8 cellular contexts compared by ENCODE assay signal in genomic region chr15:64163662-64164362, GRCh38. TPM values are rescaled to one million over a fixed set of nuclear protein-coding genes. Genes with fewer than 3 reads are reported as not detected.
DNase-seq lines count a peak whose midpoint lies in the region; ATAC-seq, FAIRE-seq and TF ChIP-seq lines count a peak whose summit lies in the region.

No MANE protein-coding gene starts in this region.

- no peak overlapping the region for H2BK15ac ChIP-seq in H1 (ENCODE audit: low read length)

- no peak for TF ChIP-seq EP300 in H1 (IDR thresholded peaks at IDR 0.05; ENCODE audit: borderline replicate concordance in 1 of 2, low read depth in 2 of 2, low read length in 2 of 2)

- H4K8ac ChIP-seq in H1 (ENCODE audit: extremely low read depth, insufficient read depth, low read length) = no peak overlapping the region

- no peak overlapping the region for H2BK120ac ChIP-seq in H1 (replicated peaks; ENCODE audit: low read depth, low read length)

- H3K23me2 ChIP-seq in H1 (ENCODE audit: low read depth, low read length) = peaks cover 3% of the 10 kb centered on the region; the same call in 1 of the 2 replicates

- no peak overlapping the region for H3K18ac ChIP-seq in H1 (ENCODE audit: extremely low read depth, low read length)

- no peaks in the 10 kb centered on the region for H3K9me2 ChIP-seq in PC-9 (ENCODE audit: insufficient read depth)

- peak overlapping the region; percentile 88 to 97 (median 92) for H3K4me3 Mint-ChIP-seq in CD4-positive, CD25-positive, alpha-beta regulatory T cell
- H3K4me3 Mint-ChIP-seq in naive thymus-derived CD4-positive, alpha-beta T cell = peak overlapping the region; percentile 80 to 97 (median 90)

- H3K79me2 ChIP-seq in PC-9 (ENCODE audit: low read depth) (peaks cover 35% of the 10 kb centered on the region), H1 (ENCODE audit: control insufficient read depth in 1 of 2, insufficient read depth in 2 of 2, low read length in 2 of 2) (peaks cover 0 to 9% of the 10 kb centered on the region in 2 experiments; a peak in 2 of 4 replicates)

- H3K36me3 Mint-ChIP-seq in CD4-positive, CD25-positive, alpha-beta regulatory T cell = peaks cover 16% of the 10 kb centered on the region
- peaks cover 9 to 20% (median 14%) of the 10 kb centered on the region in 5 donors for H3K36me3 Mint-ChIP-seq in naive thymus-derived CD4-positive, alpha-beta T cell

- peaks cover 6% of the 10 kb centered on the region for H3K27me3 Mint-ChIP-seq in CD4-positive, CD25-positive, alpha-beta regulatory T cell
- H3K27me3 Mint-ChIP-seq in naive thymus-derived CD4-positive, alpha-beta T cell = peaks cover 0 to 2% (median 0%) of the 10 kb centered on the region in 5 donors

- FAIRE-seq in H1 (lab: Jason Lieb, UNC) = no peak

- no peaks in the 10 kb centered on the region for H3K79me1 ChIP-seq in H1 (ENCODE audit: low read depth, low read length)

- no peak for DNase-seq in CD4-positive, CD25-positive, alpha-beta regulatory T cell
- DNase-seq in HCEC 1CT (peak; percentile 17), PC-9 (no peak), H1 (ENCODE audit: low read depth in 1 of 2, low spot score in 2 of 2) (no peak), NCI-H1436 (lab: John Stamatoyannopoulos, UW) (no peak)
- no peak for DNase-seq in naive thymus-derived CD4-positive, alpha-beta T cell
- DNase-seq in stimulated activated CD4-positive, alpha-beta T cell treated with anti-CD3 and anti-CD28 coated beads, Interleukin-4, amount 100 ng/mL, for 4 hours = no peak

- peaks cover 0 to 39% (median 26%) of the 10 kb centered on the region in 4 donors for H3K4me1 Mint-ChIP-seq in CD4-positive, CD25-positive, alpha-beta regulatory T cell
- H3K4me1 Mint-ChIP-seq in naive thymus-derived CD4-positive, alpha-beta T cell = peaks cover 22 to 45% (median 39%) of the 10 kb centered on the region in 7 donors

- no peak for TF ChIP-seq RAD21 in H1 (IDR thresholded peaks at IDR 0.05 in 1 of 2, conservative IDR thresholded peaks at IDR 0.05 in 1 of 2; ENCODE audit: low read depth in 2 of 2, low read length in 2 of 2)

- no peak overlapping the region for H2BK20ac ChIP-seq in H1 (ENCODE audit: low read length)

- no peak overlapping the region for H3K14ac ChIP-seq in H1 (ENCODE audit: insufficient read length)

- H4K91ac ChIP-seq in H1 (replicated peaks; ENCODE audit: insufficient read length, low read length) = no peak overlapping the region

- peak overlapping the region; percentile 73 for H3K4me3 ChIP-seq in CD4-positive, CD25-positive, alpha-beta regulatory T cell (ENCODE audit: low read depth, low read length)
- H3K4me3 ChIP-seq in PC-9 (peak overlapping the region; percentile 45; the same call in 1 of the 2 replicates), H1 (ENCODE audit: extremely low read depth in 1 of 4, insufficient read depth in 2 of 4, low read depth in 3 of 4, low read length in 4 of 4) (peak overlapping the region; percentile 19 to 88 (median 38); a peak in 5 of 8 replicates)
- H3K4me3 ChIP-seq in naive thymus-derived CD4-positive, alpha-beta T cell (ENCODE audit: low read length) = peak overlapping the region; percentile 74

- no peak overlapping the region for H3K4ac ChIP-seq in H1 (replicated peaks; ENCODE audit: insufficient read length, low read depth, low read length)

- no peak overlapping the region for H3K23ac ChIP-seq in H1 (ENCODE audit: insufficient read length)

- H3K9ac ChIP-seq in H1 (replicated peaks in 1 of 4; ENCODE audit: extremely low read depth in 1 of 4, low read depth in 3 of 4, low read length in 3 of 4) = no peak overlapping the region

- H3K36me3 ChIP-seq in CD4-positive, CD25-positive, alpha-beta regulatory T cell (ENCODE audit: control insufficient read depth, insufficient read depth, low read length) = peaks cover 17% of the 10 kb centered on the region
- H3K36me3 ChIP-seq in PC-9 (ENCODE audit: low read depth) (peaks cover 18% of the 10 kb centered on the region), H1 (ENCODE audit: control insufficient read depth in 2 of 4, insufficient read depth in 4 of 4, low read length in 3 of 4) (peaks cover 11 to 20% (median 16%) of the 10 kb centered on the region in 4 experiments)
- peaks cover 8 to 19% (median 10%) of the 10 kb centered on the region in 3 experiments for H3K36me3 ChIP-seq in naive thymus-derived CD4-positive, alpha-beta T cell (ENCODE audit: control insufficient read depth in 2 of 3, insufficient read depth in 3 of 3, low read length in 3 of 3)

- peaks cover 44% of the 10 kb centered on the region for H3K4me1 ChIP-seq in CD4-positive, CD25-positive, alpha-beta regulatory T cell (ENCODE audit: control insufficient read depth, insufficient read depth, low read length, poor library complexity, severe bottlenecking)
- H3K4me1 ChIP-seq in PC-9 (replicated peaks; ENCODE audit: insufficient read depth) (no peaks in the 10 kb centered on the region; the same call in none of the 2 replicates), H1 (replicated peaks in 1 of 4; ENCODE audit: control insufficient read depth in 3 of 4, insufficient read depth in 4 of 4, low read length in 3 of 4) (peaks cover 0 to 13% (median 5%) of the 10 kb centered on the region in 4 experiments)
- H3K4me1 ChIP-seq in naive thymus-derived CD4-positive, alpha-beta T cell (ENCODE audit: control insufficient read depth in 2 of 2, insufficient read depth in 2 of 2, low read length in 2 of 2) = peaks cover 17 to 26% of the 10 kb centered on the region in 2 donors

- no peaks in the 10 kb centered on the region for H3K27me3 ChIP-seq in CD4-positive, CD25-positive, alpha-beta regulatory T cell (ENCODE audit: control insufficient read depth, insufficient read depth, low read length)
- H3K27me3 ChIP-seq in PC-9 (ENCODE audit: insufficient read depth, low read depth) (no peaks in the 10 kb centered on the region), H1 (replicated peaks in 1 of 4; ENCODE audit: control insufficient read depth in 3 of 4, extremely low read depth in 1 of 4, insufficient read depth in 3 of 4, low read length in 3 of 4) (no peaks in the 10 kb centered on the region)
- H3K27me3 ChIP-seq in naive thymus-derived CD4-positive, alpha-beta T cell (ENCODE audit: control insufficient read depth in 2 of 2, insufficient read depth in 2 of 2, low read length in 2 of 2) = no peaks in the 10 kb centered on the region

- TF ChIP-seq POLR2A in H1 (IDR thresholded peaks at IDR 0.05; ENCODE audit: control extremely low read depth in 1 of 2, low read depth in 2 of 2, low read length in 2 of 2) = no peak

- WGBS in H1 (ENCODE audit: extremely low coverage in 1 of 2, insufficient coverage in 1 of 2, insufficient read length in 1 of 2, insufficient replicate concordance in 2 of 2, low coverage in 1 of 2, low lambda C conversion rate in 2 of 2, missing lambda C conversion rate in 1 of 2), 2 experiments = 72% methylated on average over 14 of the region's 14 CpGs; no CpG with 5 or more reads in 1 of the 2 experiments

- H3K56ac ChIP-seq in H1 (replicated peaks; ENCODE audit: insufficient read length, low read depth, low read length) = no peak overlapping the region

- H2AFZ ChIP-seq in PC-9 = peak overlapping the region; percentile 59; the same call in 1 of the 2 replicates
- H2AFZ ChIP-seq in H1 (ENCODE audit: low read length) = peak overlapping the region; percentile 96

- no peak for ATAC-seq in CD4-positive, CD25-positive, alpha-beta regulatory T cell (ENCODE audit: low read depth in 2 of 2)
- no peak for ATAC-seq in naive thymus-derived CD4-positive, alpha-beta T cell
- ATAC-seq in HG02973 (IDR thresholded peaks at IDR 0.05; ENCODE audit: unreplicated experiment) = no peak

- no peak overlapping the region for H2AK5ac ChIP-seq in H1 (ENCODE audit: low read depth, low read length)

- no peak overlapping the region for H2BK5ac ChIP-seq in H1 (ENCODE audit: low read depth, low read length)

- no peaks in the 10 kb centered on the region for H3K9me3 Mint-ChIP-seq in CD4-positive, CD25-positive, alpha-beta regulatory T cell
- no peaks in the 10 kb centered on the region for H3K9me3 Mint-ChIP-seq in naive thymus-derived CD4-positive, alpha-beta T cell

- H3K27ac ChIP-seq in CD4-positive, CD25-positive, alpha-beta regulatory T cell (ENCODE audit: insufficient read depth, low read length, poor library complexity, severe bottlenecking) = peak overlapping the region; percentile 84
- H3K27ac ChIP-seq in PC-9 (peak overlapping the region; percentile 33), H1 (ENCODE audit: low read depth, low read length) (no peak overlapping the region)
- H3K27ac ChIP-seq in naive thymus-derived CD4-positive, alpha-beta T cell (ENCODE audit: low read depth, low read length) = peak overlapping the region; percentile 97

- H4K20me1 ChIP-seq in PC-9 (ENCODE audit: insufficient read depth) (peaks cover 18% of the 10 kb centered on the region), H1 (replicated peaks in 1 of 2; ENCODE audit: control insufficient read depth in 1 of 2, insufficient read depth in 2 of 2, low read length in 2 of 2) (peaks cover 0 to 7% of the 10 kb centered on the region in 2 experiments)

- peak overlapping the region; percentile 94 to 95 (median 94) for H3K27ac Mint-ChIP-seq in CD4-positive, CD25-positive, alpha-beta regulatory T cell
- peak overlapping the region; percentile 83 to 96 (median 93) for H3K27ac Mint-ChIP-seq in naive thymus-derived CD4-positive, alpha-beta T cell

- H3F3A ChIP-seq in PC-9 (ENCODE audit: insufficient read depth, low read depth) = peaks cover 25% of the 10 kb centered on the region; the same call in 1 of the 2 replicates

- intact Hi-C loops in PC-9 (cut with micrococcal nuclease; ENCODE audit: unreplicated experiment) = loop anchor here (1.0 to 5.0 kb wide), 3 partner anchors 192 to 518 kb away; partner anchors contain the start of genes CSNK1G1 and TRIP4
- intact Hi-C loops in naive thymus-derived CD4-positive, alpha-beta T cell (cut with micrococcal nuclease) = loop anchor here (1.0 to 10.0 kb wide), 19 partner anchors 11 to 1703 kb away; partner anchors contain the start of genes CSNK1G1 (in 2 of the 2), RNU5A-1 (in 2 of the 2), TRIP4 (in 2 of the 2) and USP3 (in 2 of the 2)

- CTCF ChIA-PET in PC-9 (lab: Charles Lee) (interaction anchor here (0.5 to 0.7 kb wide), 6 partner anchors 8 to 1354 kb away, joined by 3 to 7 read pairs (median 4); no protein-coding TSS in a partner anchor), H1 (lab: Charles Lee; ENCODE audit: partially characterized antibody) (interaction anchor here (0.6 to 3.3 kb wide), 11 partner anchors 8 to 884 kb away, joined by 3 to 23 read pairs (median 3); partner anchors contain the start of genes SNX22 and TRIP4)
- CTCF ChIA-PET in naive thymus-derived CD4-positive, alpha-beta T cell (lab: Charles Lee) = interaction anchor here (1.8 to 3.2 kb wide), 2 partner anchors 10 to 68 kb away, joined by 5 to 11 read pairs; partner anchors contain the start of gene SNX1

- H3K4me2 ChIP-seq in PC-9 (peak overlapping the region; percentile 72), H1 (ENCODE audit: insufficient read depth in 1 of 2, low read depth in 2 of 2, low read length in 2 of 2) (peak overlapping the region; percentile 74 to 81)

- BruUV-seq in PC-9 (replicated peaks; lab: Mats Ljungman, UMichigan) = TSS peak; percentile 57

- no peaks in the 10 kb centered on the region for H3K9me3 ChIP-seq in CD4-positive, CD25-positive, alpha-beta regulatory T cell (ENCODE audit: control insufficient read depth in 2 of 2, low read length in 2 of 2)
- H3K9me3 ChIP-seq in PC-9 (ENCODE audit: insufficient read depth, low read depth) (no peaks in the 10 kb centered on the region), H1 (ENCODE audit: insufficient read depth in 2 of 2, low read depth in 1 of 2, low read length in 1 of 2) (no peaks in the 10 kb centered on the region)
- no peaks in the 10 kb centered on the region for H3K9me3 ChIP-seq in naive thymus-derived CD4-positive, alpha-beta T cell (ENCODE audit: control insufficient read depth in 2 of 3, low read length in 3 of 3)

- no peak overlapping the region for H2BK12ac ChIP-seq in H1 (ENCODE audit: low read depth, low read length)

- TF ChIP-seq CTCF in PC-9 (conservative IDR thresholded peaks at IDR 0.05) (no peak), H1 (IDR thresholded peaks at IDR 0.05; ENCODE audit: control extremely low read depth in 1 of 3, insufficient read depth in 1 of 3, low read depth in 1 of 3, low read length in 3 of 3) (no peak)

- no peak overlapping the region for H4K5ac ChIP-seq in H1 (ENCODE audit: insufficient read length, low read depth, low read length)

- POLR2A ChIA-PET in PC-9 (lab: Charles Lee; ENCODE audit: unreplicated experiment) (interaction anchor here (0.5 to 0.7 kb wide), 5 partner anchors 105 to 513 kb away, joined by 3 to 5 read pairs (median 3); no protein-coding TSS in a partner anchor), H1 (lab: Charles Lee; ENCODE audit: partially characterized antibody) (interaction anchor here (0.8 to 3.5 kb wide), 9 partner anchors 8 to 525 kb away, joined by 3 to 34 read pairs (median 3); partner anchors contain the start of gene PCLAF)
- POLR2A ChIA-PET in naive thymus-derived CD4-positive, alpha-beta T cell (lab: Charles Lee) = interaction anchor here (0.6 to 6.6 kb wide), 11 partner anchors 8 to 1141 kb away, joined by 3 to 55 read pairs (median 4); partner anchors contain the start of genes CIAO2A, RNU5B-1, SNX1 and SNX22

RNA-seq across cellular contexts. Expression of gene PPIB, which starts 1.0 kb away (rescaled TPM):
- 171 TPM for total RNA-seq in CD4-positive, CD25-positive, alpha-beta regulatory T cell
- 100 to 1,000 TPM; 516 to 624 (median 569) TPM for polyA plus RNA-seq in CD4-positive, CD25-positive, alpha-beta regulatory T cell
- 308 and 345 TPM in 2 replicates for total RNA-seq in PC-9 (2021)
- 558 and 571 TPM in 2 replicates for total RNA-seq in H1 (2021; fragmentation: NEBNext Ultra II Directional; extraction: Animal tissue kit (Norgen Biotek cat#: 25700))
- 513 and 579 TPM in 2 replicates for polyA plus RNA-seq in H1 (2011; rRNA removed)
- polyA plus RNA-seq in H1 (2011; cell fraction: cytosol; rRNA removed) = 573 TPM
- 317 TPM for polyA plus RNA-seq in H1 (2011; cell fraction: nucleus; rRNA removed)
- 555 to 692 TPM (median 653 TPM) in 4 replicates for polyA plus RNA-seq in H1 (2012, experiment 1 of 2)
- 698 TPM for polyA plus RNA-seq in H1 (2012, experiment 2 of 2)
- polyA plus RNA-seq in H1 (2013, experiment 1 of 2) = 916 TPM
- polyA plus RNA-seq in H1 (2013, experiment 2 of 2) = 1,215 TPM
- polyA minus RNA-seq in H1 (2011; rRNA and poly(A)+ RNA removed) = 171 and 182 TPM in 2 replicates
- polyA minus RNA-seq in H1 (2011; cell fraction: cytosol; rRNA and poly(A)+ RNA removed) = 175 TPM
- polyA minus RNA-seq in H1 (2011; cell fraction: nucleus; rRNA and poly(A)+ RNA removed) = 87.3 TPM
- 100 to 1,000 TPM; 160 to 530 (median 184) TPM for total RNA-seq in naive thymus-derived CD4-positive, alpha-beta T cell
- 100 to 1,000 TPM; 476 to 557 TPM for polyA plus RNA-seq in naive thymus-derived CD4-positive, alpha-beta T cell

RNA-seq across cellular contexts. Expression of gene SNX22, which starts 12.3 kb away (rescaled TPM):
- total RNA-seq in CD4-positive, CD25-positive, alpha-beta regulatory T cell = 0.20 TPM
- 1 to 10 TPM in 2 of 4 donors, under 1 TPM in 2; 0.85 to 1.4 (median 1.2) TPM for polyA plus RNA-seq in CD4-positive, CD25-positive, alpha-beta regulatory T cell
- 0.33 and 0.40 TPM in 2 replicates for total RNA-seq in PC-9 (2021)
- total RNA-seq in H1 (2021; fragmentation: NEBNext Ultra II Directional; extraction: Animal tissue kit (Norgen Biotek cat#: 25700)) = 4.9 and 5.1 TPM in 2 replicates
- polyA plus RNA-seq in H1 (2011; rRNA removed) = 4.9 and 7.5 TPM in 2 replicates
- 4.8 TPM for polyA plus RNA-seq in H1 (2011; cell fraction: cytosol; rRNA removed)
- 22.3 TPM for polyA plus RNA-seq in H1 (2011; cell fraction: nucleus; rRNA removed)
- 6.0 to 7.3 TPM (median 6.5 TPM) in 4 replicates for polyA plus RNA-seq in H1 (2012, experiment 1 of 2)
- polyA plus RNA-seq in H1 (2012, experiment 2 of 2) = 3.8 TPM
- polyA plus RNA-seq in H1 (2013, experiment 1 of 2) = 3.7 TPM
- 3.7 TPM for polyA plus RNA-seq in H1 (2013, experiment 2 of 2)
- polyA minus RNA-seq in H1 (2011; rRNA and poly(A)+ RNA removed) = 5.5 and 6.7 TPM in 2 replicates
- polyA minus RNA-seq in H1 (2011; cell fraction: cytosol; rRNA and poly(A)+ RNA removed) = 3.9 TPM
- 13.7 TPM for polyA minus RNA-seq in H1 (2011; cell fraction: nucleus; rRNA and poly(A)+ RNA removed)
- 1 to 10 TPM in 3 of 5 experiments, under 1 TPM in 2; 0.19 to 1.6 (median 1.2) TPM for total RNA-seq in naive thymus-derived CD4-positive, alpha-beta T cell
- polyA plus RNA-seq in naive thymus-derived CD4-positive, alpha-beta T cell = under 1 TPM; 0.87 to 0.93 TPM
